9 cellular contexts compared by ENCODE assay signal in the genomic region with DNA sequence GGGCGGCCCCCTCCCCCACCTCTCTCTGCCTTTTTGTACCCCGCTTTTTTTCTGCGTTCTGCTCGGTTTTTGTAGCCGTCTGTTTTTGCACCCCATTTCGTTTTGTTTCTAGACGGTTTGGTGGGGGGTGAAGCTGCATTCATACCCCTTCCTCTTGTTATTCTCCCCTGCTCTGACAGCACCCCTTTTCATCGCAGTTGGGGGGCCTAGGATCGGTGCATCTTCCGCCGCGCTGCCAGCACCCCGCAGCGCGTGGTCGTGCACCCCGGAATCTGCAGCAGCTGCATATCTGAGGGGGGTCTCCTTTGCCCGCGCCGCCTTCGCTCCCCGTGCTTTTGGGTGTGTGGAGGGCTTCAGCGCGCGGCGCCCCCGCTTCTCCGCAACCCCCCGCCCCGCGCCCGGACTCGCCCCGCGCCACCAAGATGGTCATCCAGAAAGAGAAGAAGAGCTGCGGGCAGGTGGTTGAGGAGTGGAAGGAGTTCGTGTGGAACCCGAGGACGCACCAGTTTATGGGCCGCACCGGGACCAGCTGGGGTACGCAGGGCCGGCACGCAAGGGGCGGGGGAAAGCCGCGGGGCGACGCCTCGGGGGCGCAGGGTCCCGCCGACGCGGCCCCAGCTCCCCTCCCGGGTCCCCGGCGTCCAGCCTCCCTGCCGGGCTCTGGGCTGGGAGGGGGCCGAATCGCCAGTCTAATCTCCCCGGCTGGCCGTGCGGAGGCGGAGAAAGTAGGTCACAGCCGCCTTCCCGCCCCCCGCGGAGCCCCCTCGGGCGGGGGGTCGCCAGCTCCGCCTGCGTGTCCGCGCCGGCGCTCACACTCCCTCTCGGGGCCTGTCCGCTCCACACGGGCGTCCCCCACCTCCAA. TPM values are rescaled to one million over a fixed set of nuclear protein-coding genes. Genes with fewer than 3 reads are reported as not detected.
DNase-seq lines count a peak whose midpoint lies in the region; ATAC-seq and TF ChIP-seq lines count a peak whose summit lies in the region.
"Had no signal": no experiment of that assay in that cellular context is flagged by ENCODE, and none has a peak within 500 bp of the region (broad histone marks: within the 10 kb centered on the region; RNA-seq: fewer than 3 reads in every experiment).

No MANE protein-coding gene starts in this region.

- H3K27me3 Mint-ChIP-seq in naive B cell = peaks cover 21 to 63% (median 60%) of the 10 kb centered on the region in 3 donors

- DNase-seq in AG09309 (ENCODE audit: low read depth) (no peak), Karpas-422 (peak; percentile 16), ecto neural progenitor cell (ENCODE audit: low spot score) (peak; percentile 70), naive B cell (no peak), NCI-H1092 (lab: John Stamatoyannopoulos, UW) (no peak), NCI-H510A (lab: John Stamatoyannopoulos, UW) (no peak)
- DNase-seq: T1000 had no signal

- no peak overlapping the region for H3K27ac ChIP-seq in Karpas-422 (ENCODE audit: low read length)

- peak overlapping the region; percentile 76 for H3K4me2 ChIP-seq in Karpas-422 (ENCODE audit: low read depth, low read length, poor library complexity, severe bottlenecking)

- H3K36me3 ChIP-seq in Karpas-422 (ENCODE audit: insufficient read depth, low read length) = no peaks in the 10 kb centered on the region

- H4K20me1 ChIP-seq in Karpas-422 (ENCODE audit: insufficient read depth, low read depth, low read length) = 0 out of 2 replicates have a peak, but pooled peaks cover 4% of the 10 kb centered on the region

- H3K9me2 ChIP-seq in Karpas-422 (replicated peaks; ENCODE audit: insufficient read depth, low read length) = no peaks in the 10 kb centered on the region

- no peaks in the 10 kb centered on the region for H3K79me2 ChIP-seq in Karpas-422 (ENCODE audit: low read length)

- no peaks in the 10 kb centered on the region for H3K36me3 Mint-ChIP-seq in naive B cell

- peak overlapping the region; percentile 84 to 96 (median 88) for H3K4me3 Mint-ChIP-seq in naive B cell

- ATAC-seq in naive B cell (ENCODE audit: low read depth in 2 of 2) (peak in 1 of 2 donors; percentile 3), GM21619 (IDR thresholded peaks at IDR 0.05; ENCODE audit: unreplicated experiment) (no peak), GM18511 (IDR thresholded peaks at IDR 0.05; ENCODE audit: unreplicated experiment) (no peak)

- H3K9ac ChIP-seq in Karpas-422 (ENCODE audit: low read length) = peak overlapping the region; percentile 39

- peak overlapping the region; percentile 9 for H3K4me3 ChIP-seq in AG09309 (ENCODE audit: control insufficient read depth, low read depth, low read length)
- peak overlapping the region; percentile 60; the same call in 1 of the 2 replicates for H3K4me3 ChIP-seq in Karpas-422 (ENCODE audit: low read length)

- H3K4me1 ChIP-seq in Karpas-422 (ENCODE audit: low read length) = peaks cover 8% of the 10 kb centered on the region

- no peaks in the 10 kb centered on the region for H3K9me3 Mint-ChIP-seq in naive B cell

- no peaks in the 10 kb centered on the region for H3K27me3 ChIP-seq in Karpas-422 (ENCODE audit: low read length)

- TF ChIP-seq CTCF in AG09309 (IDR thresholded peaks at IDR 0.05; ENCODE audit: control insufficient read depth, insufficient read depth, low read depth, low read length, missing control alignments) = no peak

- H3K27ac Mint-ChIP-seq in naive B cell = peak overlapping the region in 2 of 6 donors; percentile 46 to 68

- no peak overlapping the region for H2AFZ ChIP-seq in Karpas-422 (ENCODE audit: low read length)

- H3K4me1 Mint-ChIP-seq in naive B cell = peaks cover 17 to 22% (median 18%) of the 10 kb centered on the region in 3 donors

- H3K9me3 ChIP-seq in Karpas-422 (ENCODE audit: low read length) = no peaks in the 10 kb centered on the region

RNA-seq across cellular contexts. Expression of gene ATP1B2, which starts 0.6 kb away (rescaled TPM):
- total RNA-seq in Karpas-422 (2014; rRNA removed; shearing (Covaris generic); ENCODE audit: low replicate concordance) = not detected in 2 replicates
- polyA plus RNA-seq in naive B cell (ENCODE audit: low read depth in 6 of 6) = under 1 TPM in 2 of 6 donors, not detected in 4; 0.08 to 0.21 TPM

RNA-seq across cellular contexts. Expression of gene SHBG, which starts 21.4 kb away (rescaled TPM):
- total RNA-seq in Karpas-422 (2014; rRNA removed; shearing (Covaris generic); ENCODE audit: low replicate concordance) = 0.58 and 1.2 TPM in 2 replicates
- not detected for polyA plus RNA-seq in naive B cell (ENCODE audit: low read depth in 6 of 6)

RNA-seq across cellular contexts. Expression of gene SAT2, which starts 23.7 kb away (rescaled TPM):
- 36.0 and 55.0 TPM in 2 replicates for total RNA-seq in Karpas-422 (2014; rRNA removed; shearing (Covaris generic); ENCODE audit: low replicate concordance)
- 10 to 100 TPM; 34.2 to 42.5 (median 35.9) TPM for polyA plus RNA-seq in naive B cell (ENCODE audit: low read depth in 6 of 6)

RNA-seq across cellular contexts. Expression of gene TP53, which starts 36.0 kb away (rescaled TPM):
- 11.0 and 14.0 TPM in 2 replicates for total RNA-seq in Karpas-422 (2014; rRNA removed; shearing (Covaris generic); ENCODE audit: low replicate concordance)
- polyA plus RNA-seq in naive B cell (ENCODE audit: low read depth in 6 of 6) = 10 to 100 TPM; 25.2 to 53.9 (median 47.7) TPM

RNA-seq across cellular contexts. Expression of gene FXR2, which starts 36.6 kb away (rescaled TPM):
- 40.5 and 42.3 TPM in 2 replicates for total RNA-seq in Karpas-422 (2014; rRNA removed; shearing (Covaris generic); ENCODE audit: low replicate concordance)
- 10 to 100 TPM in 5 of 6 donors, 1 to 10 TPM in 1; 7.8 to 20.1 (median 12.5) TPM for polyA plus RNA-seq in naive B cell (ENCODE audit: low read depth in 6 of 6)

Comparison
In these comparisons a context has a peak if more than half of its experiments do, and no peak if none do; other contexts are left out.
1. DNase-seq: peak in Karpas-422 (single experiment) and ecto neural progenitor cell (single experiment); none in AG09309 (single experiment), naive B cell (single experiment), NCI-H1092 (single experiment) and NCI-H510A (single experiment).